Comparison of ENCODE assay signal across 8 cellular contexts in genomic region chr2:121297217-121297830, GRCh38. TPM values are rescaled to one million over a fixed set of nuclear protein-coding genes. Genes with fewer than 3 reads are reported as not detected.
DNase-seq lines count a peak whose midpoint lies in the region; ATAC-seq and TF ChIP-seq lines count a peak whose summit lies in the region.

No MANE protein-coding gene starts in this region.

- no peak overlapping the region for H3K4me3 Mint-ChIP-seq in glutamatergic neuron (ENCODE audit: unreplicated experiment)
- H3K4me3 Mint-ChIP-seq in stimulated activated effector memory CD8-positive, alpha-beta T cell treated with anti-CD3 and anti-CD28 coated beads, Interleukin-12 subunit alpha, Interleukin-12 subunit beta, amount 100 ng/mL, for 72 hours: no peak overlapping the region

- no peaks in the 10 kb centered on the region for H3K36me3 Mint-ChIP-seq in glutamatergic neuron (ENCODE audit: unreplicated experiment)
- H3K36me3 Mint-ChIP-seq in stimulated activated effector memory CD8-positive, alpha-beta T cell treated with anti-CD3 and anti-CD28 coated beads, Interleukin-12 subunit alpha, Interleukin-12 subunit beta, amount 100 ng/mL, for 72 hours: no peaks in the 10 kb centered on the region

- no peak for TF ChIP-seq EP300 in Ishikawa (IDR thresholded peaks at IDR 0.05; ENCODE audit: borderline replicate concordance)

- no peaks in the 10 kb centered on the region for H3K9me3 Mint-ChIP-seq in glutamatergic neuron (ENCODE audit: unreplicated experiment)
- H3K9me3 Mint-ChIP-seq in stimulated activated effector memory CD8-positive, alpha-beta T cell treated with anti-CD3 and anti-CD28 coated beads, Interleukin-12 subunit alpha, Interleukin-12 subunit beta, amount 100 ng/mL, for 72 hours: no peaks in the 10 kb centered on the region

- peak; percentile 35 for ATAC-seq in stimulated activated effector memory CD8-positive, alpha-beta T cell treated with anti-CD3 and anti-CD28 coated beads, Interleukin-12 subunit alpha, Interleukin-12 subunit beta, amount 100 ng/mL, for 72 hours
- no peak for ATAC-seq in HG03108 (IDR thresholded peaks at IDR 0.05; ENCODE audit: unreplicated experiment)

- H3K4me1 Mint-ChIP-seq in glutamatergic neuron (ENCODE audit: low read depth, unreplicated experiment): no peaks in the 10 kb centered on the region
- peaks cover 8% of the 10 kb centered on the region for H3K4me1 Mint-ChIP-seq in stimulated activated effector memory CD8-positive, alpha-beta T cell treated with anti-CD3 and anti-CD28 coated beads, Interleukin-12 subunit alpha, Interleukin-12 subunit beta, amount 100 ng/mL, for 72 hours

- H3K27me3 Mint-ChIP-seq in glutamatergic neuron (ENCODE audit: unreplicated experiment): no peaks in the 10 kb centered on the region

- TF ChIP-seq CTCF in glutamatergic neuron (IDR thresholded peaks at IDR 0.05; ENCODE audit: partially characterized antibody, unreplicated experiment): peak; percentile 67

- peak; percentile 38 for DNase-seq in NOMO-1 treated with DMSO at 0.1 percent for 48 hours (lab: John Stamatoyannopoulos, UW; ENCODE audit: unreplicated experiment)
- no peak for DNase-seq in NOMO-1 (lab: John Stamatoyannopoulos, UW; ENCODE audit: unreplicated experiment in 2 of 2)
- peak; percentile 41 for DNase-seq in SK-N-DZ (ENCODE audit: low spot score)
- peak; percentile 60 for DNase-seq in glutamatergic neuron
- no peak for DNase-seq in stimulated activated effector memory CD8-positive, alpha-beta T cell treated with anti-CD3 and anti-CD28 coated beads, Interleukin-12 subunit alpha, Interleukin-12 subunit beta, amount 100 ng/mL, for 72 hours (ENCODE audit: low spot score in 2 of 2)
- no peak for DNase-seq in activated gamma-delta T cell treated with Interleukin-2 at 50 U/mL for 16 hours

- no peak overlapping the region for H3K27ac Mint-ChIP-seq in glutamatergic neuron (ENCODE audit: unreplicated experiment)
- H3K27ac Mint-ChIP-seq in stimulated activated effector memory CD8-positive, alpha-beta T cell treated with anti-CD3 and anti-CD28 coated beads, Interleukin-12 subunit alpha, Interleukin-12 subunit beta, amount 100 ng/mL, for 72 hours: no peak overlapping the region

- TF ChIP-seq RAD21 in Ishikawa (IDR thresholded peaks at IDR 0.05; ENCODE audit: low read depth): peak; percentile 59

TF ChIP-seq in Ishikawa, 13 proteins besides CTCF, POLR2A, EP300 and RAD21:
- TF ChIP-seq NFIC (IDR thresholded peaks at IDR 0.05) (no peak), CEBPB (IDR thresholded peaks at IDR 0.05) (no peak), ZBTB7A (IDR thresholded peaks at IDR 0.05; ENCODE audit: low read depth) (no peak), YY1 (IDR thresholded peaks at IDR 0.05; ENCODE audit: low read depth) (no peak), TAF1 (IDR thresholded peaks at IDR 0.05; ENCODE audit: low read depth) (no peak), FOXM1 (IDR thresholded peaks at IDR 0.05; ENCODE audit: borderline replicate concordance, low read depth) (no peak), TCF12 (IDR thresholded peaks at IDR 0.05; ENCODE audit: low read depth) (no peak), MAX (IDR thresholded peaks at IDR 0.05) (no peak), TEAD4 (IDR thresholded peaks at IDR 0.05) (no peak), CREB1 (IDR thresholded peaks at IDR 0.05; ENCODE audit: low read depth) (no peak)
- TF ChIP-seq, protein P1, sequence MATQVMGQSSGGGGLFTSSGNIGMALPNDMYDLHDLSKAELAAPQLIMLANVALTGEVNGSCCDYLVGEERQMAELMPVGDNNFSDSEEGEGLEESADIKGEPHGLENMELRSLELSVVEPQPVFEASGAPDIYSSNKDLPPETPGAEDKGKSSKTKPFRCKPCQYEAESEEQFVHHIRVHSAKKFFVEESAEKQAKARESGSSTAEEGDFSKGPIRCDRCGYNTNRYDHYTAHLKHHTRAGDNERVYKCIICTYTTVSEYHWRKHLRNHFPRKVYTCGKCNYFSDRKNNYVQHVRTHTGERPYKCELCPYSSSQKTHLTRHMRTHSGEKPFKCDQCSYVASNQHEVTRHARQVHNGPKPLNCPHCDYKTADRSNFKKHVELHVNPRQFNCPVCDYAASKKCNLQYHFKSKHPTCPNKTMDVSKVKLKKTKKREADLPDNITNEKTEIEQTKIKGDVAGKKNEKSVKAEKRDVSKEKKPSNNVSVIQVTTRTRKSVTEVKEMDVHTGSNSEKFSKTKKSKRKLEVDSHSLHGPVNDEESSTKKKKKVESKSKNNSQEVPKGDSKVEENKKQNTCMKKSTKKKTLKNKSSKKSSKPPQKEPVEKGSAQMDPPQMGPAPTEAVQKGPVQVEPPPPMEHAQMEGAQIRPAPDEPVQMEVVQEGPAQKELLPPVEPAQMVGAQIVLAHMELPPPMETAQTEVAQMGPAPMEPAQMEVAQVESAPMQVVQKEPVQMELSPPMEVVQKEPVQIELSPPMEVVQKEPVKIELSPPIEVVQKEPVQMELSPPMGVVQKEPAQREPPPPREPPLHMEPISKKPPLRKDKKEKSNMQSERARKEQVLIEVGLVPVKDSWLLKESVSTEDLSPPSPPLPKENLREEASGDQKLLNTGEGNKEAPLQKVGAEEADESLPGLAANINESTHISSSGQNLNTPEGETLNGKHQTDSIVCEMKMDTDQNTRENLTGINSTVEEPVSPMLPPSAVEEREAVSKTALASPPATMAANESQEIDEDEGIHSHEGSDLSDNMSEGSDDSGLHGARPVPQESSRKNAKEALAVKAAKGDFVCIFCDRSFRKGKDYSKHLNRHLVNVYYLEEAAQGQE (IDR thresholded peaks at IDR 0.05; ENCODE audit: low read depth): no peak
- TF ChIP-seq, protein P2, sequence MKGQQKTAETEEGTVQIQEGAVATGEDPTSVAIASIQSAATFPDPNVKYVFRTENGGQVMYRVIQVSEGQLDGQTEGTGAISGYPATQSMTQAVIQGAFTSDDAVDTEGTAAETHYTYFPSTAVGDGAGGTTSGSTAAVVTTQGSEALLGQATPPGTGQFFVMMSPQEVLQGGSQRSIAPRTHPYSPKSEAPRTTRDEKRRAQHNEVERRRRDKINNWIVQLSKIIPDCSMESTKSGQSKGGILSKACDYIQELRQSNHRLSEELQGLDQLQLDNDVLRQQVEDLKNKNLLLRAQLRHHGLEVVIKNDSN (IDR thresholded peaks at IDR 0.05): no peak

RNA-seq across cellular contexts. Expression of gene TFCP2L1, which starts 12.3 kb away (rescaled TPM):
- not detected in 2 replicates for polyA plus RNA-seq in SK-N-DZ (2014; cell fraction: cytosol; rRNA removed)
- polyA plus RNA-seq in SK-N-DZ (2014; cell fraction: nucleus; rRNA removed): 0.08 TPM in 1 of 2 replicates, not detected in the other
- 0.07 TPM for total RNA-seq in glutamatergic neuron (ENCODE audit: unreplicated experiment)

Comparison
In these comparisons a context has a peak if more than half of its experiments do, and no peak if none do; other contexts are left out.
1. DNase-seq: peak in NOMO-1 treated with DMSO at 0.1 percent for 48 hours (single experiment), SK-N-DZ (single experiment) and glutamatergic neuron (single experiment); none in NOMO-1 (0 of 2), stimulated activated effector memory CD8-positive, alpha-beta T cell treated with anti-CD3 and anti-CD28 coated beads, Interleukin-12 subunit alpha, Interleukin-12 subunit beta, amount 100 ng/mL, for 72 hours (0 of 2) and activated gamma-delta T cell treated with Interleukin-2 at 50 U/mL for 16 hours (single experiment).